16 cellular contexts compared by ENCODE assay signal in the genomic region with DNA sequence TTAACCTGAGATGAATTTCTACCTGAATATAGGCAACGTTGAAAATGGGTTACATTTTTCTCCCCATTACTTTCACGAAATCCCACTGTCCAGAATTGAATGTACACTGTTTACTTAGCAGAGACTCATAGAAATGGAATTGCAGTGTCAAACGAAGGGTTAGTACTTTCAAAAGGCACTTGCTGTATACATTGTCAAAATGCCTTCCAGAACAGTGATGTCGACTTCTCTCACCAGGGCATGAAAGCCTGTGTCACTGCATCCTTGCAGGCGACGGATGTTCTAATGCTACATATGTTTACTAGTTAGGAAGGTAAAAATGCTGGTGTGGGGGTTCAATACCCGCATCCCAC. TPM values are rescaled to one million over a fixed set of nuclear protein-coding genes. Genes with fewer than 3 reads are reported as not detected.
DNase-seq lines count a peak whose midpoint lies in the region; ATAC-seq and TF ChIP-seq lines count a peak whose summit lies in the region.
"Had no signal": no experiment of that assay in that cellular context is flagged by ENCODE, and none has a peak within 500 bp of the region (broad histone marks: within the 10 kb centered on the region; RNA-seq: fewer than 3 reads in every experiment).

No MANE protein-coding gene starts in this region.

- peak overlapping the region in 11 of 12 donors; percentile 1 to 86 (median 77) for H3K27ac ChIP-seq in heart left ventricle
- peak overlapping the region; percentile 66 to 74 for H3K27ac ChIP-seq in ascending aorta
- H3K27ac ChIP-seq in muscle layer of duodenum (ENCODE audit: low read length): peak overlapping the region; percentile 71
- H3K27ac ChIP-seq in suprapubic skin: peak overlapping the region; percentile 59
- H3K27ac ChIP-seq: 22Rv1 had no signal

- H3K27me3 ChIP-seq in heart left ventricle: no peaks in the 10 kb centered on the region
- no peaks in the 10 kb centered on the region for H3K27me3 ChIP-seq in ascending aorta
- H3K27me3 ChIP-seq in muscle layer of duodenum (ENCODE audit: low read depth, low read length): no peaks in the 10 kb centered on the region
- H3K27me3 ChIP-seq in suprapubic skin: no peaks in the 10 kb centered on the region
- H3K27me3 ChIP-seq: Peyer's patch had no signal

- ATAC-seq in heart left ventricle: no peak
- ATAC-seq in left ventricle myocardium superior: no peak

- peak in 1 of 12 donors; percentile 1 for TF ChIP-seq CTCF in heart left ventricle (IDR thresholded peaks at IDR 0.05)
- TF ChIP-seq CTCF in ascending aorta (IDR thresholded peaks at IDR 0.05): no peak
- no peak for TF ChIP-seq CTCF in suprapubic skin (IDR thresholded peaks at IDR 0.05)
- TF ChIP-seq CTCF in GM10266 (IDR thresholded peaks at IDR 0.05; ENCODE audit: control insufficient read depth, insufficient read depth, low read depth, missing control alignments): no peak

- H3K9me3 ChIP-seq in heart left ventricle (no peaks in the 10 kb centered on the region), ascending aorta (no peaks in the 10 kb centered on the region), muscle layer of duodenum (ENCODE audit: control insufficient read depth in 1 of 2, low read length in 2 of 2) (no peaks in the 10 kb centered on the region), suprapubic skin (no peaks in the 10 kb centered on the region)
- H3K9me3 ChIP-seq: Peyer's patch had no signal

- TF ChIP-seq POLR2A in heart left ventricle (IDR thresholded peaks at IDR 0.05) (no peak), suprapubic skin (IDR thresholded peaks at IDR 0.05) (no peak)

- intact Hi-C loops in heart left ventricle (cut with DNase I) (loop anchor here in 3 of 10 donors (5.0 kb wide), 1 partner anchor 33 kb away; no protein-coding TSS in a partner anchor), left ventricle myocardium superior (cut with micrococcal nuclease) (no loop called here), ascending aorta (cut with DNase I) (loop anchor here (2.0 kb wide), 1 partner anchor 15 kb away; no protein-coding TSS in a partner anchor)

- no peak for TF ChIP-seq EP300 in suprapubic skin (IDR thresholded peaks at IDR 0.05)

- DNase-seq in heart left ventricle (no peak), left ventricle myocardium superior (no peak), ascending aorta (ENCODE audit: low spot score in 2 of 2) (no peak), suprapubic skin (ENCODE audit: low spot score in 2 of 2) (no peak), activated gamma-delta T cell treated with Interleukin-2 at 50 U/mL for 16 hours (no peak), COLO829 (ENCODE audit: low spot score) (no peak), GM10266 (ENCODE audit: extremely low spot score) (no peak)
- DNase-seq: CD4-positive, alpha-beta memory T cell; HCEC 1CT; NCI-H1105 treated with DMSO at 0.1 percent for 48 hours; NCI-H1694 treated with DMSO at 0.1 percent for 48 hours; NCI-H226; NCI-H524 treated with DMSO at 0.1 percent for 48 hours; Peyer's patch had no signal

- H3K4me3 ChIP-seq in heart left ventricle (no peak overlapping the region), ascending aorta (no peak overlapping the region), muscle layer of duodenum (ENCODE audit: low read depth in 1 of 2, low read length in 2 of 2) (no peak overlapping the region), suprapubic skin (no peak overlapping the region)
- H3K4me3 ChIP-seq: Peyer's patch had no signal

- H3K4me1 ChIP-seq in heart left ventricle (peaks cover 0 to 45% (median 15%) of the 10 kb centered on the region in 12 donors), ascending aorta (peaks cover 0 to 14% of the 10 kb centered on the region in 2 donors), muscle layer of duodenum (ENCODE audit: control insufficient read depth in 1 of 2, insufficient read depth in 2 of 2, low read length in 2 of 2) (peaks cover 0 to 11% of the 10 kb centered on the region in 2 donors), suprapubic skin (peaks cover 22% of the 10 kb centered on the region)

- no peaks in the 10 kb centered on the region for H3K36me3 ChIP-seq in heart left ventricle
- H3K36me3 ChIP-seq in ascending aorta: no peaks in the 10 kb centered on the region
- H3K36me3 ChIP-seq in muscle layer of duodenum (ENCODE audit: control insufficient read depth in 1 of 2, insufficient read depth in 2 of 2, low read length in 2 of 2): no peaks in the 10 kb centered on the region
- H3K36me3 ChIP-seq in suprapubic skin: no peaks in the 10 kb centered on the region
- H3K36me3 ChIP-seq: Peyer's patch had no signal

- WGBS in heart left ventricle, 4 donors: 70 to 80% (median 78%) methylated on average over 7 of the region's 7 CpGs
- 86% methylated on average over 7 of the region's 7 CpGs for WGBS in suprapubic skin

RNA-seq across cellular contexts. Expression of a gene that starts 41.2 kb away (rescaled TPM):
- 100 to 1,000 TPM; 225 to 456 (median 334) TPM for total RNA-seq in heart left ventricle
- polyA plus RNA-seq in heart left ventricle: 100 to 1,000 TPM in 1 of 2 donors, 10 to 100 TPM in 1; 96.7 to 239 TPM
- 377 TPM for total RNA-seq in left ventricle myocardium superior
- total RNA-seq in ascending aorta: 69.1 TPM
- total RNA-seq in suprapubic skin: 100 to 1,000 TPM; 206 to 606 (median 261) TPM
- total RNA-seq: CD4-positive, alpha-beta memory T cell had no signal
- polyA plus RNA-seq: CD4-positive, alpha-beta memory T cell had no signal

RNA-seq across cellular contexts. Expression of a gene that starts 55.2 kb away (rescaled TPM):
- total RNA-seq in heart left ventricle (10 to 100 TPM; 19.8 to 33.6 (median 25.6) TPM), left ventricle myocardium superior (30.3 TPM), ascending aorta (63.3 TPM), suprapubic skin (100 to 1,000 TPM in 1 of 4 donors, 10 to 100 TPM in 3; 52.7 to 168 (median 66.4) TPM)
- 10 to 100 TPM; 25.8 to 31.2 TPM for polyA plus RNA-seq in heart left ventricle
